In the genomic region with DNA sequence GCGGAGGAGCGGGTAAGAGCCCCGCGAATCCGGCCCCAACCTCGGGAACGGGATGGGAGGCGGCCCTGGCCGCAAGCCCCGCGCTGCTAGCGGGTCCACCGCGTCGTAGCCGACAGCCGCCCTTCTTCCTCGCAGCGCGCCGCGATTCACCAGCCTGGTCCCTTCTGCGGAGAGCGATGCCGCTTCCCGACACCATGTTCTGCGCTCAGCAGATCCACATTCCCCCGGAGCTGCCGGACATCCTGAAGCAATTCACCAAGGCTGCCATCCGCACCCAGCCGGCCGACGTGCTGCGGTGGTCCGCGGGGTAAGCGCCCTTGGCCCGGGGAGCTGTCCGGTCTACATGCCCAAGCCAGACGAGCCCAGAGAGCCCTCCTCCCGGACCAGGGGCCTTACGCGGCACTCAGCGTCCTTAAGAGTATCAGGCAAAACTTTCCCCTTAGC, we compare ENCODE assay signal across 8 cellular contexts. TPM values are rescaled to one million over a fixed set of nuclear protein-coding genes. Genes with fewer than 3 reads are reported as not detected.
A peak's percentile ranks its signal among the peaks of the same experiment; 100 is the strongest.
DNase-seq lines count a peak whose midpoint lies in the region; ATAC-seq lines count a peak whose summit lies in the region.

No MANE protein-coding gene starts in this region.

- no peak overlapping the region for H3K27ac Mint-ChIP-seq in activated naive CD4-positive, alpha-beta T cell treated with anti-CD3 and anti-CD28 coated beads, Interleukin-2, amount 50 U/mL, for 72 hours

- no peaks in the 10 kb centered on the region; the same call in 1 of the 2 replicates for H3K9me3 ChIP-seq in BLaER1
- H3K9me3 ChIP-seq in iPS-18a (ENCODE audit: control insufficient read depth, low read depth, low read length) = no peaks in the 10 kb centered on the region

- H3K36me3 ChIP-seq in BLaER1 (peaks cover 14% of the 10 kb centered on the region), iPS-18a (ENCODE audit: control insufficient read depth, low read depth, low read length) (peaks cover under 1% of the 10 kb centered on the region)

- H3K9ac ChIP-seq in BLaER1 (peak overlapping the region; percentile 75; the same call in 1 of the 2 replicates), iPS-18a (ENCODE audit: low read length) (no peak overlapping the region)

- H3K27ac ChIP-seq in BLaER1 = no peak overlapping the region
- no peak overlapping the region for H3K27ac ChIP-seq in iPS-18a (ENCODE audit: low read length)

- H3K36me3 Mint-ChIP-seq in activated naive CD4-positive, alpha-beta T cell treated with anti-CD3 and anti-CD28 coated beads, Interleukin-2, amount 50 U/mL, for 72 hours = peaks cover 0 to 12% of the 10 kb centered on the region in 2 donors

- DNase-seq in activated naive CD4-positive, alpha-beta T cell treated with anti-CD3 and anti-CD28 coated beads, Interleukin-2, amount 50 U/mL, for 72 hours (ENCODE audit: low spot score in 2 of 2) = no peak
- DNase-seq in stimulated activated naive CD8-positive, alpha-beta T cell treated with anti-CD3 and anti-CD28 coated beads, Interleukin-15, Interleukin-2, amounts not matched to agents 100 U/mL and 50 U/mL, for 24 hours = no peak
- DNase-seq in pons (ENCODE audit: low spot score) (no peak), HCEC 1CT (no peak)

- H3K27me3 ChIP-seq in BLaER1 (peaks cover 32% of the 10 kb centered on the region), iPS-18a (ENCODE audit: control insufficient read depth, insufficient read depth, low read length) (peaks cover 36% of the 10 kb centered on the region)

- H3K4me3 ChIP-seq in BLaER1 = peak overlapping the region; percentile 72
- H3K4me3 ChIP-seq in iPS-18a (ENCODE audit: low read length) = peak overlapping the region; percentile 83

- ATAC-seq in GM19324 (IDR thresholded peaks at IDR 0.05; ENCODE audit: low FRiP score, unreplicated experiment) = peak; percentile 48
- ATAC-seq in HG03175 (IDR thresholded peaks at IDR 0.05; ENCODE audit: unreplicated experiment) = peak; percentile 44
- peak; percentile 1 to 64 for ATAC-seq in activated naive CD4-positive, alpha-beta T cell treated with anti-CD3 and anti-CD28 coated beads, Interleukin-2, amount 50 U/mL, for 72 hours
- peak; percentile 60 for ATAC-seq in stimulated activated naive CD8-positive, alpha-beta T cell treated with anti-CD3 and anti-CD28 coated beads, Interleukin-15, Interleukin-2, amounts not matched to agents 100 U/mL and 50 U/mL, for 24 hours

- H3K9me3 Mint-ChIP-seq in activated naive CD4-positive, alpha-beta T cell treated with anti-CD3 and anti-CD28 coated beads, Interleukin-2, amount 50 U/mL, for 72 hours = no peaks in the 10 kb centered on the region

- peak overlapping the region; percentile 99 for H3K4me2 ChIP-seq in BLaER1

- peaks cover 49% of the 10 kb centered on the region for H3K4me1 ChIP-seq in BLaER1
- peaks cover 5% of the 10 kb centered on the region for H3K4me1 ChIP-seq in iPS-18a (ENCODE audit: control insufficient read depth, low read depth, low read length)

- peaks cover 40% of the 10 kb centered on the region for H4K20me1 ChIP-seq in BLaER1

RNA-seq across cellular contexts. Expression of a gene that starts 0.3 kb away (rescaled TPM):
- under 1 TPM in 1 of 2 donors, not detected in 1; 0.18 TPM for total RNA-seq in activated naive CD4-positive, alpha-beta T cell treated with anti-CD3 and anti-CD28 coated beads, Interleukin-2, amount 50 U/mL, for 72 hours
